ENCODE assay signal across 8 cellular contexts in genomic region chr12:109154485-109155438, GRCh38. TPM values are rescaled to one million over a fixed set of nuclear protein-coding genes. Genes with fewer than 3 reads are reported as not detected.
DNase-seq lines count a peak whose midpoint lies in the region; ATAC-seq and TF ChIP-seq lines count a peak whose summit lies in the region.

No MANE protein-coding gene starts in this region.

- intact Hi-C loops in Panc1 (cut with micrococcal nuclease; ENCODE audit: unreplicated experiment), result no loop called here
- intact Hi-C loops in activated T-helper 1 cell treated with anti-CD3 and anti-CD28 coated beads, Interleukin-12 subunit alpha, Interleukin-12 subunit beta, Interleukin-2, Interleukin-4 antibody, amounts not matched to agents 30 ng/mL and 10 ng/mL and 1 ng/mL, durations not matched to agents 14 hours and 24 hours and 36 hours (cut with micrococcal nuclease), result loop anchor here (1.0 to 10.0 kb wide), 7 partner anchors 43 to 1128 kb away; partner anchors contain the start of genes ALKBH2, ATP2A2, ISCU and KCTD10

- ATAC-seq in GM19463 (IDR thresholded peaks at IDR 0.05; ENCODE audit: unreplicated experiment) (peak; percentile 86), Panc1 (peak; percentile 98), naive B cell (ENCODE audit: low read depth in 2 of 2) (peak; percentile 92)

- peak; percentile 22 for DNase-seq in Panc1 (ENCODE audit: low read depth, low spot score)
- peak; percentile 71 for DNase-seq in activated T-helper 1 cell treated with anti-CD3 and anti-CD28 coated beads, Interleukin-12 subunit alpha, Interleukin-12 subunit beta, Interleukin-2, Interleukin-4 antibody, amounts not matched to agents 30 ng/mL and 10 ng/mL and 1 ng/mL, durations not matched to agents 14 hours and 24 hours and 36 hours (ENCODE audit: low spot score)
- DNase-seq in fibroblast of mammary gland (ENCODE audit: low read depth), result peak; percentile 62
- peak; percentile 64 for DNase-seq in naive B cell
- DNase-seq in stimulated activated CD8-positive, alpha-beta memory T cell treated with anti-CD3 and anti-CD28 coated beads, Interleukin-7, amount 100 ng/mL, for 48 hours (ENCODE audit: extremely low read depth in 1 of 2, low read depth in 1 of 2), result peak; percentile 64 to 70

- H3K27ac ChIP-seq in C4-2B (peak overlapping the region; percentile 77), HUES48 (ENCODE audit: low read depth, low read length) (peak overlapping the region; percentile 94), Panc1 (ENCODE audit: low read length) (peak overlapping the region; percentile 61)

- H3K36me3 ChIP-seq in HUES48 (ENCODE audit: control insufficient read depth, insufficient read depth, low read length) (no peaks in the 10 kb centered on the region), Panc1 (ENCODE audit: control insufficient read depth, insufficient read depth, low read length) (no peaks in the 10 kb centered on the region)

- H3K36me3 Mint-ChIP-seq in activated T-helper 1 cell treated with anti-CD3 and anti-CD28 coated beads, Interleukin-12 subunit alpha, Interleukin-12 subunit beta, Interleukin-2, Interleukin-4 antibody, amounts not matched to agents 30 ng/mL and 10 ng/mL and 1 ng/mL, durations not matched to agents 14 hours and 24 hours and 36 hours (ENCODE audit: low read depth), result no peaks in the 10 kb centered on the region
- no peaks in the 10 kb centered on the region for H3K36me3 Mint-ChIP-seq in naive B cell

- CTCF ChIA-PET in Panc1 (lab: Charles Lee), result interaction anchor here (0.6 to 1.1 kb wide), 4 partner anchors 24 to 230 kb away, joined by 3 to 7 read pairs (median 4); no protein-coding TSS in a partner anchor

- peaks cover 17% of the 10 kb centered on the region for H3K4me1 Mint-ChIP-seq in activated T-helper 1 cell treated with anti-CD3 and anti-CD28 coated beads, Interleukin-12 subunit alpha, Interleukin-12 subunit beta, Interleukin-2, Interleukin-4 antibody, amounts not matched to agents 30 ng/mL and 10 ng/mL and 1 ng/mL, durations not matched to agents 14 hours and 24 hours and 36 hours (ENCODE audit: low read depth)
- peaks cover 10 to 18% (median 11%) of the 10 kb centered on the region in 3 donors for H3K4me1 Mint-ChIP-seq in naive B cell

- H3K9me3 ChIP-seq in HUES48 (ENCODE audit: control insufficient read depth, insufficient read depth, low read length) (no peaks in the 10 kb centered on the region), Panc1 (ENCODE audit: control insufficient read depth, insufficient read depth, low read depth, low read length) (no peaks in the 10 kb centered on the region)

- no TSS peak for BruUV-seq in Panc1 (replicated peaks; lab: Mats Ljungman, UMichigan)

- H3K4me3 ChIP-seq in HUES48 (ENCODE audit: low read depth, low read length), result peak overlapping the region; percentile 74
- H3K4me3 ChIP-seq in Panc1 (ENCODE audit: low read depth in 2 of 2, low read length in 2 of 2), result peak overlapping the region; percentile 71 to 88
- peak overlapping the region; percentile 69 for H3K4me3 ChIP-seq in fibroblast of mammary gland (ENCODE audit: control insufficient read depth, low read depth, low read length)

- peaks cover 15% of the 10 kb centered on the region for H3K27me3 Mint-ChIP-seq in activated T-helper 1 cell treated with anti-CD3 and anti-CD28 coated beads, Interleukin-12 subunit alpha, Interleukin-12 subunit beta, Interleukin-2, Interleukin-4 antibody, amounts not matched to agents 30 ng/mL and 10 ng/mL and 1 ng/mL, durations not matched to agents 14 hours and 24 hours and 36 hours (ENCODE audit: insufficient read depth)
- peaks cover 4 to 13% (median 6%) of the 10 kb centered on the region in 3 donors for H3K27me3 Mint-ChIP-seq in naive B cell

- H3K27ac Mint-ChIP-seq in activated T-helper 1 cell treated with anti-CD3 and anti-CD28 coated beads, Interleukin-12 subunit alpha, Interleukin-12 subunit beta, Interleukin-2, Interleukin-4 antibody, amounts not matched to agents 30 ng/mL and 10 ng/mL and 1 ng/mL, durations not matched to agents 14 hours and 24 hours and 36 hours, result peak overlapping the region; percentile 63
- H3K27ac Mint-ChIP-seq in naive B cell, result peak overlapping the region in 5 of 6 donors; percentile 64 to 94 (median 87)

- in situ Hi-C loops in Panc1 (cut with HindIII; ENCODE audit: low pct_unique_long_range_greater_than_20kb, low sequenced_read_pairs), result no loop called here

- H3K9me3 Mint-ChIP-seq in activated T-helper 1 cell treated with anti-CD3 and anti-CD28 coated beads, Interleukin-12 subunit alpha, Interleukin-12 subunit beta, Interleukin-2, Interleukin-4 antibody, amounts not matched to agents 30 ng/mL and 10 ng/mL and 1 ng/mL, durations not matched to agents 14 hours and 24 hours and 36 hours, result no peaks in the 10 kb centered on the region
- no peaks in the 10 kb centered on the region for H3K9me3 Mint-ChIP-seq in naive B cell

- H3K4me1 ChIP-seq in HUES48 (ENCODE audit: control insufficient read depth, insufficient read depth, low read length) (peaks cover 3% of the 10 kb centered on the region; the same call in 1 of the 2 replicates), Panc1 (ENCODE audit: control insufficient read depth, insufficient read depth, low read length) (no peaks in the 10 kb centered on the region)

- POLR2A ChIA-PET in Panc1 (lab: Charles Lee), result interaction anchor here (0.6 kb wide), 2 partner anchors 35 to 306 kb away, joined by 4 to 9 read pairs; no protein-coding TSS in a partner anchor

- TF ChIP-seq CTCF in C4-2B (conservative IDR thresholded peaks at IDR 0.05), result no peak
- TF ChIP-seq CTCF in Panc1 (IDR thresholded peaks at IDR 0.05), result no peak
- TF ChIP-seq CTCF in fibroblast of mammary gland (conservative IDR thresholded peaks at IDR 0.05; ENCODE audit: control insufficient read depth, insufficient read depth, low read depth, low read length), result no peak

- H3K9ac ChIP-seq in HUES48 (ENCODE audit: low read depth, low read length), result peak overlapping the region; percentile 64

- H3K4me3 Mint-ChIP-seq in activated T-helper 1 cell treated with anti-CD3 and anti-CD28 coated beads, Interleukin-12 subunit alpha, Interleukin-12 subunit beta, Interleukin-2, Interleukin-4 antibody, amounts not matched to agents 30 ng/mL and 10 ng/mL and 1 ng/mL, durations not matched to agents 14 hours and 24 hours and 36 hours, result peak overlapping the region; percentile 85
- peak overlapping the region; percentile 89 to 96 (median 94) for H3K4me3 Mint-ChIP-seq in naive B cell

- H3K27me3 ChIP-seq in HUES48 (ENCODE audit: control insufficient read depth, insufficient read depth, low read length), result peaks cover 4% of the 10 kb centered on the region
- H3K27me3 ChIP-seq in Panc1 (ENCODE audit: control insufficient read depth, insufficient read depth, low read length), result no peaks in the 10 kb centered on the region

RNA-seq across cellular contexts. Expression of gene ACACB, which starts 38.4 kb away (rescaled TPM):
- total RNA-seq in Panc1 (2021; ENCODE audit: unreplicated experiment), result 12.3 TPM
- polyA plus RNA-seq in Panc1 (2012; ENCODE audit: insufficient read length), result 8.7 TPM
- total RNA-seq in activated T-helper 1 cell treated with anti-CD3 and anti-CD28 coated beads, Interleukin-12 subunit alpha, Interleukin-12 subunit beta, Interleukin-2, Interleukin-4 antibody, amounts not matched to agents 30 ng/mL and 10 ng/mL and 1 ng/mL, durations not matched to agents 14 hours and 24 hours and 36 hours, result 5.0 and 6.9 TPM in 2 replicates
- 1 to 10 TPM in 5 of 6 donors, not detected in 1; 1.3 to 4.8 (median 4.0) TPM for polyA plus RNA-seq in naive B cell (ENCODE audit: low read depth in 6 of 6)

RNA-seq across cellular contexts. Expression of gene UNG, which starts 57.4 kb away (rescaled TPM):
- total RNA-seq in Panc1 (2021; ENCODE audit: unreplicated experiment), result 74.4 TPM
- 46.3 TPM for polyA plus RNA-seq in Panc1 (2012; ENCODE audit: insufficient read length)
- total RNA-seq in activated T-helper 1 cell treated with anti-CD3 and anti-CD28 coated beads, Interleukin-12 subunit alpha, Interleukin-12 subunit beta, Interleukin-2, Interleukin-4 antibody, amounts not matched to agents 30 ng/mL and 10 ng/mL and 1 ng/mL, durations not matched to agents 14 hours and 24 hours and 36 hours, result 95.8 and 102 TPM in 2 replicates
- 10 to 100 TPM; 13.7 to 25.7 (median 23.1) TPM for polyA plus RNA-seq in naive B cell (ENCODE audit: low read depth in 6 of 6)

Comparison
In these comparisons a context has a peak if more than half of its experiments do, and no peak if none do; other contexts are left out.
1. Peak in every context shown above with its lines: DNase-seq, ATAC-seq, H3K4me3 ChIP-seq and H3K27ac ChIP-seq.